ENCODE assay signal across 24 cellular contexts in the genomic region with DNA sequence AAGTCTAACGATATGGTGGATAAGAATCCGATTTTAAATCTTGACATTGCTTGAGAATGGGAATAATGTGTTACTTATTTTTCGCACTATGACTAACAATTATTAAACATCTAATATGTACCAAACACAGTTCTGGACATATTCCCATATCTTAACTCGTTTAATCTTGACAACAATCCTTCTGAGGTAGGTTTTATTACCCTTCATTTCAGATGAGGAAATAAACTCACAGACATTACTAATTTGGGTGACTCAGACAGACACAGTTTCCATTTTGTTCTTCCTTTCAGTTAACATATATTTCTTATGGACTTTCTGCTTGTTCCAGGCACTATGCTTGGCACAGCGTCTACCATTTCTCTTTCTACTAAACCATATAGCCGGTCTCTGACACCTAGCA.
DNase-seq lines count a peak whose midpoint lies in the region; ATAC-seq, FAIRE-seq and TF ChIP-seq lines count a peak whose summit lies in the region.
"Had no signal": no experiment of that assay in that cellular context is flagged by ENCODE, and none has a peak within 500 bp of the region (broad histone marks: within the 10 kb centered on the region; RNA-seq: fewer than 3 reads in every experiment).

No MANE protein-coding gene starts in this region.

- DNase-seq in GM12891 (ENCODE audit: insufficient read length, low spot score), result no peak
- DNase-seq in LoVo (ENCODE audit: low spot score), result peak; percentile 1
- DNase-seq in epithelial cell of prostate (ENCODE audit: low read depth, low spot score), result peak; percentile 14
- DNase-seq in renal cortical epithelial cell (ENCODE audit: low read depth), result peak; percentile 19
- DNase-seq in RPMI8226, result no peak
- DNase-seq: C1 segment of cervical spinal cord; CD4-positive, alpha-beta memory T cell; COR-L47; GDM1; Karpas-422; MG63; NCI-H1048; NCI-H1417; NCI-H1694; NCI-H2081; NCI-H2227 treated with DMSO at 0.1 percent for 48 hours; NCI-H526 treated with DMSO at 0.1 percent for 48 hours; SJCRH30 had no signal

- H3K27ac ChIP-seq in epithelial cell of prostate, result peak overlapping the region; percentile 13
- H3K27ac ChIP-seq: HL-60, SJCRH30 had no signal

- no peak for TF ChIP-seq POLR2A in GM12891 (IDR thresholded peaks at IDR 0.05; ENCODE audit: low read depth, low read length)

- peak; percentile 5 for FAIRE-seq in GM12891 (lab: Jason Lieb, UNC)
- FAIRE-seq: GM12878, H54 had no signal

- ATAC-seq in GM18520 (IDR thresholded peaks at IDR 0.05; ENCODE audit: unreplicated experiment) (no peak), GM21717 (IDR thresholded peaks at IDR 0.05; ENCODE audit: unreplicated experiment) (no peak)
- ATAC-seq: GM12878, Right ventricle myocardium inferior had no signal

TF ChIP-seq in GM12891, 5 proteins besides CTCF, POLR2A, EP300 and RAD21:
- no peak for TF ChIP-seq POLR2AphosphoS5 (IDR thresholded peaks at IDR 0.05; ENCODE audit: low read depth, low read length)
- TF ChIP-seq PAX5 (IDR thresholded peaks at IDR 0.05; ENCODE audit: insufficient read depth, low read length, severe bottlenecking), result no peak
- no peak for TF ChIP-seq TAF1 (IDR thresholded peaks at IDR 0.05; ENCODE audit: low read depth, low read length)
- TF ChIP-seq SPI1 (IDR thresholded peaks at IDR 0.05; ENCODE audit: low read depth, low read length), result no peak
- TF ChIP-seq POU2F2 (IDR thresholded peaks at IDR 0.05; ENCODE audit: low read depth, low read length), result no peak

Comparison
In these comparisons a context has a peak if more than half of its experiments do, and no peak if none do; other contexts are left out.
1. DNase-seq: peak in LoVo (single experiment), epithelial cell of prostate (single experiment) and renal cortical epithelial cell (single experiment); none in GM12891 (single experiment) and RPMI8226 (single experiment).